Comparison of ENCODE assay signal across 16 cellular contexts in genomic region chr16:74735554-74735953, GRCh38. TPM values are rescaled to one million over a fixed set of nuclear protein-coding genes. Genes with fewer than 3 reads are reported as not detected.
DNase-seq lines count a peak whose midpoint lies in the region; ATAC-seq lines count a peak whose summit lies in the region.
"Had no signal": no experiment of that assay in that cellular context is flagged by ENCODE, and none has a peak within 500 bp of the region (broad histone marks: within the 10 kb centered on the region; RNA-seq: fewer than 3 reads in every experiment).

No MANE protein-coding gene starts in this region.

- H3K36me3 Mint-ChIP-seq in T-helper 17 cell (ENCODE audit: low read depth) (peaks cover 2% of the 10 kb centered on the region), T-cell (no peaks in the 10 kb centered on the region)
- H3K36me3 Mint-ChIP-seq: CD4-positive, alpha-beta memory T cell; IgD-negative memory B cell had no signal

- peak overlapping the region; percentile 79 for H3K9ac ChIP-seq in NT2/D1 (ENCODE audit: insufficient read length, low read depth)

- no peak for ATAC-seq in T-helper 17 cell
- ATAC-seq in T-cell (replicated peaks in 1 of 4), result no peak

- CTCF ChIA-PET in T-cell (lab: Charles Lee), result no interaction called here

- H3K27ac Mint-ChIP-seq in T-helper 17 cell (no peak overlapping the region), T-cell (no peak overlapping the region)
- H3K27ac Mint-ChIP-seq: CD4-positive, alpha-beta memory T cell had no signal

- H3K4me1 ChIP-seq in NT2/D1 (ENCODE audit: insufficient read depth, insufficient read length), result peaks cover 51% of the 10 kb centered on the region
- H3K4me1 ChIP-seq: BE2C had no signal

- DNase-seq in NT2/D1 (ENCODE audit: low read depth, low spot score) (no peak), caudate nucleus (lab: John Stamatoyannopoulos, UW) (no peak), T-helper 17 cell (no peak), T-cell (no peak)
- DNase-seq in stimulated activated CD4-positive, alpha-beta T cell treated with anti-CD3 and anti-CD28 coated beads, Interleukin-4, amount 100 ng/mL, for 4 hours, result no peak
- DNase-seq: BE2C; CD4-positive, alpha-beta memory T cell; DMS153; DMS79 treated with DMSO at 0.1 percent for 48 hours; EL; GOT3; HCEC 1CT had no signal

- H3K36me3 ChIP-seq in NT2/D1 (ENCODE audit: insufficient read depth, insufficient read length, low read length), result no peaks in the 10 kb centered on the region
- H3K36me3 ChIP-seq: BE2C had no signal

- POLR2A ChIA-PET in T-cell (lab: Charles Lee), result no interaction called here

- H3K27ac ChIP-seq in caudate nucleus (ENCODE audit: low read depth, low read length), result peak overlapping the region; percentile 14
- peak overlapping the region; percentile 77 for H3K27ac ChIP-seq in layer of hippocampus (ENCODE audit: low read depth, low read length)
- H3K27ac ChIP-seq in temporal lobe (ENCODE audit: low read depth, low read length), result peak overlapping the region; percentile 76
- H3K27ac ChIP-seq: C4-2B had no signal

- peaks cover 11% of the 10 kb centered on the region for H3K4me1 Mint-ChIP-seq in T-helper 17 cell
- H3K4me1 Mint-ChIP-seq in T-cell, result peaks cover 3 to 4% (median 3%) of the 10 kb centered on the region in 3 donors

- H3K27me3 Mint-ChIP-seq in T-helper 17 cell (peaks cover 20% of the 10 kb centered on the region), T-cell (peaks cover 5 to 10% of the 10 kb centered on the region in 2 donors)
- H3K27me3 Mint-ChIP-seq: IgD-negative memory B cell had no signal

- no peak overlapping the region for H3K4me3 ChIP-seq in NT2/D1 (ENCODE audit: insufficient read length, low read depth)

- H3K4me3 Mint-ChIP-seq in T-helper 17 cell (no peak overlapping the region), T-cell (no peak overlapping the region)
- H3K4me3 Mint-ChIP-seq: CD4-positive, alpha-beta memory T cell; IgD-negative memory B cell had no signal

- no peaks in the 10 kb centered on the region for H3K9me3 Mint-ChIP-seq in T-cell
- H3K9me3 Mint-ChIP-seq: CD4-positive, alpha-beta memory T cell; IgD-negative memory B cell had no signal

- H3K27me3 ChIP-seq in NT2/D1 (ENCODE audit: insufficient read depth, insufficient read length) (no peaks in the 10 kb centered on the region), layer of hippocampus (ENCODE audit: control insufficient read depth, insufficient read depth, low read length) (no peaks in the 10 kb centered on the region)
- H3K27me3 ChIP-seq: BE2C had no signal

- H3K9me3 ChIP-seq in NT2/D1 (ENCODE audit: insufficient read depth, low read length), result no peaks in the 10 kb centered on the region
- no peaks in the 10 kb centered on the region for H3K9me3 ChIP-seq in T-helper 17 cell (ENCODE audit: control insufficient read depth, low read length, poor library complexity, severe bottlenecking)
- H3K9me3 ChIP-seq: BE2C had no signal

RNA-seq across cellular contexts. Expression of gene MLKL, which starts 34.9 kb away (rescaled TPM):
- 0.74 TPM for total RNA-seq in temporal lobe
- 10 to 100 TPM; 33.8 to 44.8 TPM for total RNA-seq in T-helper 17 cell
- total RNA-seq in T-cell, result 10 to 100 TPM; 27.4 to 40.7 (median 33.4) TPM

RNA-seq across cellular contexts. Expression of gene FA2H, which starts 39.1 kb away (rescaled TPM):
- total RNA-seq in temporal lobe (0.49 TPM), T-helper 17 cell (1 to 10 TPM in 1 of 2 donors, under 1 TPM in 1; 0.73 to 1.7 TPM), T-cell (under 1 TPM in 3 of 5 donors, not detected in 2; 0.23 to 0.39 (median 0.35) TPM)

Comparison
In these comparisons a context has a peak if more than half of its experiments do, and no peak if none do; other contexts are left out.
1. H3K27ac ChIP-seq: peak in every context shown above with its lines; median percentile 77 in layer of hippocampus; 76 in temporal lobe; 14 in caudate nucleus.
2. RNA of gene MLKL, which starts 34.9 kb away (total RNA-seq): 33.8 to 44.8 TPM in T-helper 17 cell and 27.4 to 40.7 TPM in T-cell; 0.74 TPM in temporal lobe (single experiment); every median in the first group is over 10 times any median in the second.